In the genomic region with DNA sequence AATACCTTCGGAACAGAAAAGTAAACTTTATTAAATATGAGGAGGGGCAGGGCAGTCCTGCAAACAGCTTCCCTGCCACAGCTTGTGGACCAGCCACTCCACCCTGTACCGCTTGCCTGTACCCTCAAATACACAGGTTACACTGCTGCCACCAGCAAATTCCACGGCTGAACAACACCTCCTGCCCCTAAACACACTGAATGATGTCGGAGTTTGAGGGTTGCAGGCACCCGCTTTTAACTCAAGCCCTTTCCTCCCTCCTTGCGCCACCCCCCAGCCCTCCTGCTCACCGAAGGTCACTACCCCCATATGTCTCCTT, we compare ENCODE assay signal across 2 cellular contexts.
TF ChIP-seq lines count a peak whose summit lies in the region.

No MANE protein-coding gene starts in this region.

TF ChIP-seq in endothelial cell of umbilical vein, 7 proteins besides CTCF, POLR2A, EP300 and RAD21:
- TF ChIP-seq, protein P1, sequence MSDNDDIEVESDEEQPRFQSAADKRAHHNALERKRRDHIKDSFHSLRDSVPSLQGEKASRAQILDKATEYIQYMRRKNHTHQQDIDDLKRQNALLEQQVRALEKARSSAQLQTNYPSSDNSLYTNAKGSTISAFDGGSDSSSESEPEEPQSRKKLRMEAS (IDR thresholded peaks at IDR 0.05; ENCODE audit: insufficient read depth, insufficient read length) = no peak
- TF ChIP-seq JUN (IDR thresholded peaks at IDR 0.05; ENCODE audit: borderline replicate concordance, insufficient read depth, insufficient read length, low read depth) (no peak), GATA2 (IDR thresholded peaks at IDR 0.05; ENCODE audit: insufficient read depth, insufficient read length, low read depth, low read length) (no peak), POLR2AphosphoS5 (IDR thresholded peaks at IDR 0.05; ENCODE audit: insufficient read depth, low read depth, low read length) (no peak), MYC (IDR thresholded peaks at IDR 0.05; ENCODE audit: low read depth, low read length) (no peak), EZH2 (IDR thresholded peaks at IDR 0.05; ENCODE audit: borderline replicate concordance, low read depth, low read length, severe bottlenecking) (no peak), FOS (IDR thresholded peaks at IDR 0.05; ENCODE audit: borderline replicate concordance, insufficient read depth, low read length) (no peak)

TF ChIP-seq in GM12891, 5 proteins besides CTCF, POLR2A, EP300 and RAD21:
- TF ChIP-seq SPI1 (IDR thresholded peaks at IDR 0.05; ENCODE audit: low read depth, low read length) (no peak), TAF1 (IDR thresholded peaks at IDR 0.05; ENCODE audit: low read depth, low read length) (no peak), PAX5 (IDR thresholded peaks at IDR 0.05; ENCODE audit: insufficient read depth, low read length, severe bottlenecking) (no peak), POU2F2 (IDR thresholded peaks at IDR 0.05; ENCODE audit: low read depth, low read length) (no peak), POLR2AphosphoS5 (IDR thresholded peaks at IDR 0.05; ENCODE audit: low read depth, low read length) (no peak)
TF ChIP-seq in GM12891: peak in this region for 0.
